Comparison of ENCODE assay signal across 7 cellular contexts in the genomic region with DNA sequence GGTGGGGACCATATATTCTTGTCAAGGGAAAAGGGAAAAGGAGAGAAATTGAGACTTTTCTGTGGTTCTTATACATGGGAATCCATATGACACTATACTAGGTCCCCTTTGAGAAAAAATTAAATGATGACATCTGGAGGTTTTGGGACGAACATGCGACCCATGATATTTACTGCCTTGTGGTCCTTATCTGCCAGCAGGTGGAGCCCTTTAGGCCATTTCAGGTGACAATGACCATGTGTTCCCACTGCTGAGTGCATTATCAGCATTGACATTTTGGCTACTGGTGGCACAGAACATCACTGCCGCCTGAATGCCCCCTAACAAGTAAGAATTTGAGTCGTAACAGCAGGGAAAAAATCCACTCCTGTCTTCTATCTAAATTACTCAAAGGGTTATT.
A peak's percentile ranks its signal among the peaks of the same experiment; 100 is the strongest.
DNase-seq lines count a peak whose midpoint lies in the region; ATAC-seq and TF ChIP-seq lines count a peak whose summit lies in the region.

No MANE protein-coding gene starts in this region.

- TF ChIP-seq POLR2A in GM18505 (IDR thresholded peaks at IDR 0.05; ENCODE audit: borderline replicate concordance, extremely low read depth, insufficient read depth, insufficient read length) (no peak), spleen (IDR thresholded peaks at IDR 0.05) (no peak)

- TF ChIP-seq CTCF in foreskin keratinocyte (conservative IDR thresholded peaks at IDR 0.05) (peak; percentile 29), spleen (IDR thresholded peaks at IDR 0.05 in 8 of 11, conservative IDR thresholded peaks at IDR 0.05 in 3 of 11) (peak in 1 of 11 experiments; percentile 27)

- H3K27me3 ChIP-seq in foreskin keratinocyte (no peaks in the 10 kb centered on the region), spleen (replicated peaks in 1 of 7) (no peaks in the 10 kb centered on the region)

- H3K9me3 ChIP-seq in spleen, result peaks cover 0 to 4% (median 0%) of the 10 kb centered on the region in 8 donors

- WGBS in spleen, 5 donors, result 35 to 67% (median 62%) methylated on average over 4 of the region's 4 CpGs

- peak; percentile 77 for ATAC-seq in GM18505 (IDR thresholded peaks at IDR 0.05; ENCODE audit: unreplicated experiment)
- peak; percentile 83 for ATAC-seq in HG02852 (IDR thresholded peaks at IDR 0.05; ENCODE audit: unreplicated experiment)
- ATAC-seq in foreskin keratinocyte, result no peak
- no peak for ATAC-seq in left ventricle myocardium superior

- H3K4me3 ChIP-seq in spleen, result no peak overlapping the region

- DNase-seq in NOMO-1 (lab: John Stamatoyannopoulos, UW; ENCODE audit: unreplicated experiment in 2 of 2) (peak; percentile 13 to 17), foreskin keratinocyte (peak in 1 of 2 donors; percentile 11), spleen (no peak), left ventricle myocardium superior (no peak)
- DNase-seq in activated CD4-positive, alpha-beta T cell treated with anti-CD3 and anti-CD28 coated beads for 48 hours, result no peak

- no peaks in the 10 kb centered on the region for H3K36me3 ChIP-seq in spleen

- no peaks in the 10 kb centered on the region for H3K4me1 ChIP-seq in foreskin keratinocyte
- no peaks in the 10 kb centered on the region for H3K4me1 ChIP-seq in spleen

- intact Hi-C loops in spleen (cut with DNase I; ENCODE audit: low total_unique reads), result no loop called here
- intact Hi-C loops in left ventricle myocardium superior (cut with micrococcal nuclease), result no loop called here

- H3K27ac ChIP-seq in foreskin keratinocyte, result no peak overlapping the region
- no peak overlapping the region for H3K27ac ChIP-seq in spleen

Comparison
In these comparisons a context has a peak if more than half of its experiments do, and no peak if none do; other contexts are left out.
1. ATAC-seq: peak in GM18505 (single experiment) and HG02852 (single experiment); none in foreskin keratinocyte (single experiment) and left ventricle myocardium superior (single experiment).
2. DNase-seq: peak in NOMO-1 (2 of 2); none in spleen (single experiment), activated CD4-positive, alpha-beta T cell treated with anti-CD3 and anti-CD28 coated beads for 48 hours (single experiment) and left ventricle myocardium superior (single experiment).